1 cellular context compared by ENCODE assay signal in genomic region chr1:235083589-235084323, GRCh38.
TF ChIP-seq lines count a peak whose summit lies in the region.

No MANE protein-coding gene starts in this region.

TF ChIP-seq in HepG2, 621 proteins besides CTCF, POLR2A, EP300 and RAD21 (continued from another document and continues in another):
- TF ChIP-seq TFE3 (CRISPR knock-in tag; IDR thresholded peaks at IDR 0.05) (0 out of 2 replicates have a peak, but pooled peaks have one; percentile 48), CBX5 (CRISPR knock-in tag; IDR thresholded peaks at IDR 0.05; ENCODE audit: borderline replicate concordance) (peak; percentile 84), ZNF781 (CRISPR knock-in tag; IDR thresholded peaks at IDR 0.05; ENCODE audit: borderline replicate concordance, not compliant biosample characterization) (peak; percentile 56), ATF1 (CRISPR knock-in tag; IDR thresholded peaks at IDR 0.05) (0 out of 2 replicates have a peak, but pooled peaks have one; percentile 30), MLLT10 (CRISPR knock-in tag; IDR thresholded peaks at IDR 0.05) (no peak), ZNF605 (CRISPR knock-in tag; IDR thresholded peaks at IDR 0.05) (peak; percentile 82; the same call in 1 of the 2 replicates), ZNF839 (CRISPR knock-in tag; IDR thresholded peaks at IDR 0.05; ENCODE audit: borderline replicate concordance) (no peak; the same call in 1 of the 2 replicates), TARDBP (CRISPR knock-in tag; IDR thresholded peaks at IDR 0.05) (peak; percentile 58), TOPORS (CRISPR knock-in tag; IDR thresholded peaks at IDR 0.05) (peak; percentile 63; the same call in 1 of the 2 replicates), ZNF556 (CRISPR knock-in tag; IDR thresholded peaks at IDR 0.05; ENCODE audit: borderline replicate concordance) (peak; percentile 63; the same call in 1 of the 2 replicates), ZNF329 (CRISPR knock-in tag; IDR thresholded peaks at IDR 0.05; ENCODE audit: low read depth) (0 out of 2 replicates have a peak, but pooled peaks have one; percentile 51), HOXA5 (CRISPR knock-in tag; IDR thresholded peaks at IDR 0.05) (0 out of 2 replicates have a peak, but pooled peaks have one; percentile 34), PHF5A (CRISPR knock-in tag; IDR thresholded peaks at IDR 0.05; ENCODE audit: low read depth, unreplicated experiment) (no peak), SP4 (CRISPR knock-in tag; IDR thresholded peaks at IDR 0.05) (peak; percentile 58; the same call in 1 of the 2 replicates), BRD4 (CRISPR knock-in tag; IDR thresholded peaks at IDR 0.05) (peak; percentile 46; the same call in 1 of the 2 replicates), THAP7 (CRISPR knock-in tag; IDR thresholded peaks at IDR 0.05) (peak; percentile 23; the same call in 1 of the 2 replicates), NCOA2 (CRISPR knock-in tag; IDR thresholded peaks at IDR 0.05) (peak; percentile 73), CSRNP1 (CRISPR knock-in tag; IDR thresholded peaks at IDR 0.05) (peak; percentile 79), BCL6 (CRISPR knock-in tag; IDR thresholded peaks at IDR 0.05) (peak; percentile 70; the same call in 1 of the 2 replicates), TAF1 (CRISPR knock-in tag; IDR thresholded peaks at IDR 0.05) (peak; percentile 42; the same call in 1 of the 2 replicates), SIX1 (CRISPR knock-in tag; IDR thresholded peaks at IDR 0.05; ENCODE audit: borderline replicate concordance) (peak; percentile 59; the same call in 1 of the 2 replicates), DMAP1 (CRISPR knock-in tag; IDR thresholded peaks at IDR 0.05) (peak; percentile 38; the same call in 1 of the 2 replicates), ZFX (CRISPR knock-in tag; IDR thresholded peaks at IDR 0.05; ENCODE audit: low read depth) (peak; percentile 68), RCOR2 (CRISPR knock-in tag; IDR thresholded peaks at IDR 0.05) (peak; percentile 51; the same call in 1 of the 2 replicates), ZBTB1 (CRISPR knock-in tag; IDR thresholded peaks at IDR 0.05; ENCODE audit: borderline replicate concordance) (no peak), ZMYM4 (CRISPR knock-in tag; IDR thresholded peaks at IDR 0.05) (peak; percentile 81), ZNF574 (CRISPR knock-in tag; IDR thresholded peaks at IDR 0.05) (peak; percentile 43; the same call in 1 of the 2 replicates), IRX3 (CRISPR knock-in tag; IDR thresholded peaks at IDR 0.05; ENCODE audit: borderline replicate concordance, low read depth) (0 out of 2 replicates have a peak, but pooled peaks have one; percentile 36), RXRA (CRISPR knock-in tag; IDR thresholded peaks at IDR 0.05) (peak; percentile 99), TRIM24 (CRISPR knock-in tag; IDR thresholded peaks at IDR 0.05) (0 out of 2 replicates have a peak, but pooled peaks have one; percentile 29), ATF7 (IDR thresholded peaks at IDR 0.05) (no peak), ATF7 (CRISPR knock-in tag; IDR thresholded peaks at IDR 0.05) (0 out of 2 replicates have a peak, but pooled peaks have one; percentile 56), KDM3A (CRISPR knock-in tag; IDR thresholded peaks at IDR 0.05; ENCODE audit: low read depth) (peak; percentile 99), ZNF670 (CRISPR knock-in tag; IDR thresholded peaks at IDR 0.05; ENCODE audit: borderline replicate concordance) (no peak), SALL1 (CRISPR knock-in tag; IDR thresholded peaks at IDR 0.05) (peak; percentile 97), ZNF124 (CRISPR knock-in tag; IDR thresholded peaks at IDR 0.05) (peak; percentile 25; the same call in 1 of the 2 replicates), AHR (CRISPR knock-in tag; IDR thresholded peaks at IDR 0.05) (peak; percentile 65; the same call in 1 of the 2 replicates), TFAP4 (IDR thresholded peaks at IDR 0.05; ENCODE audit: borderline replicate concordance, low read depth) (0 out of 2 replicates have a peak, but pooled peaks have one; percentile 23), ZNF282 (IDR thresholded peaks at IDR 0.05; ENCODE audit: partially characterized antibody) (no peak), FOXP4 (CRISPR knock-in tag; IDR thresholded peaks at IDR 0.05) (peak; percentile 74), MTERF4 (CRISPR knock-in tag; IDR thresholded peaks at IDR 0.05) (0 out of 2 replicates have a peak, but pooled peaks have one; percentile 66), ZNF766 (CRISPR knock-in tag; IDR thresholded peaks at IDR 0.05; ENCODE audit: borderline replicate concordance) (no peak), HBP1 (CRISPR knock-in tag; IDR thresholded peaks at IDR 0.05; ENCODE audit: low read depth) (0 out of 2 replicates have a peak, but pooled peaks have one; percentile 67), ZNF317 (CRISPR knock-in tag; IDR thresholded peaks at IDR 0.05) (no peak; the same call in 1 of the 2 replicates)
- TF ChIP-seq, protein P1, sequence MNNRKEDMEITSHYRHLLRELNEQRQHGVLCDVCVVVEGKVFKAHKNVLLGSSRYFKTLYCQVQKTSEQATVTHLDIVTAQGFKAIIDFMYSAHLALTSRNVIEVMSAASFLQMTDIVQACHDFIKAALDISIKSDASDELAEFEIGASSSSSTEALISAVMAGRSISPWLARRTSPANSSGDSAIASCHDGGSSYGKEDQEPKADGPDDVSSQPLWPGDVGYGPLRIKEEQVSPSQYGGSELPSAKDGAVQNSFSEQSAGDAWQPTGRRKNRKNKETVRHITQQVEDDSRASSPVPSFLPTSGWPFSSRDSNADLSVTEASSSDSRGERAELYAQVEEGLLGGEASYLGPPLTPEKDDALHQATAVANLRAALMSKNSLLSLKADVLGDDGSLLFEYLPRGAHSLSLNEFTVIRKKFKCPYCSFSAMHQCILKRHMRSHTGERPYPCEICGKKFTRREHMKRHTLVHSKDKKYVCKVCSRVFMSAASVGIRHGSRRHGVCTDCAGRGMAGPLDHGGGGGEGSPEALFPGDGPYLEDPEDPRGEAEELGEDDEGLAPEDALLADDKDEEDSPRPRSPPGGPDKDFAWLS (CRISPR knock-in tag; IDR thresholded peaks at IDR 0.05; ENCODE audit: borderline replicate concordance), result no peak
- TF ChIP-seq, protein P2, sequence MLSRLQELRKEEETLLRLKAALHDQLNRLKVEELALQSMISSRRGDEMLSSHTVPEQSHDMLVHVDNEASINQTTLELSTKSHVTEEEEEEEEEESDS (CRISPR knock-in tag; IDR thresholded peaks at IDR 0.05; ENCODE audit: borderline replicate concordance), result 0 out of 2 replicates have a peak, but pooled peaks have one; percentile 85
